24 cellular contexts compared by ENCODE assay signal in the genomic region with DNA sequence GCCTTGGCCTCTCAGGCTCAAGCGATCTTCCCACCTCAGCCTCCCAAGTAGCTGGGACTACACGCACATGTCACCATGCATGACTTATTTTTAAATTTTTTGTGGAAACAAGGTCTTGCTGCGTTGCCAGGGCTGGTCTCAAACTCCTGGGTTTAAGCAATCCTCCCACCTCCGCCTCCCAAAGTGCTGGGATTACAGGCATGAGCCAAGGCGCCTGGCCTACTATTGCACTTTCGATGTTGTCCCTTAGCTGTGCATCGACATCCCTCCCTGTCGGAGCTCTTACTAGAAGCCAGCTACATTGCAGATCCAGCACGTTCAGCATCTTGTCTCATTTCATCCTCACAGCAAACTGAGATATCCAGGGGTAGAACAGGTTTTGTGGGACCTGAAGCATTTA.
"Had no signal": no experiment of that assay in that cellular context is flagged by ENCODE, and none has a peak within 500 bp of the region (broad histone marks: within the 10 kb centered on the region; RNA-seq: fewer than 3 reads in every experiment).

No MANE protein-coding gene starts in this region.

- H3K27ac ChIP-seq: spleen, thoracic aorta, upper lobe of right lung, VCaP had no signal

- H3K4me3 ChIP-seq: lung, spleen, thoracic aorta, upper lobe of right lung had no signal

- ATAC-seq: activated CD4-positive, CD25-positive, alpha-beta regulatory T cell treated with anti-CD3 and anti-CD28 coated beads, Interleukin-2, amount 50 U/mL, for 24 hours; activated naive CD4-positive, alpha-beta T cell treated with anti-CD3 and anti-CD28 coated beads, Interleukin-2, amount 50 U/mL, for 72 hours; activated T-helper 17 cell treated with anti-CD3 and anti-CD28 coated beads, Interleukin-2, amount 50 U/mL, for 72 hours; T-cell; upper lobe of right lung had no signal

- H3K36me3 ChIP-seq: thoracic aorta, upper lobe of right lung had no signal

- H3K27me3 Mint-ChIP-seq: activated CD4-positive, alpha-beta T cell treated with anti-CD3 and anti-CD28 coated beads, Interleukin-2, amount 10 ng/mL, durations not matched to agents 7 days and 5 days; activated T-cell treated with anti-CD3 and anti-CD28 coated beads, Interleukin-2, amount 50 U/mL, for 24 hours; activated T-helper 17 cell treated with anti-CD3 and anti-CD28 coated beads, Interleukin-2, amount 50 U/mL, for 72 hours; brain; T-cell had no signal

- H3K9me3 ChIP-seq: spleen, thoracic aorta, upper lobe of right lung had no signal

- H3K4me1 Mint-ChIP-seq: activated CD4-positive, alpha-beta T cell treated with anti-CD3 and anti-CD28 coated beads, Interleukin-2, amount 10 ng/mL, durations not matched to agents 7 days and 5 days; activated T-helper 17 cell treated with anti-CD3 and anti-CD28 coated beads, Interleukin-2, amount 50 U/mL, for 72 hours; T-cell had no signal

- H3K9me3 Mint-ChIP-seq: activated CD4-positive, alpha-beta T cell treated with anti-CD3 and anti-CD28 coated beads, Interleukin-2, amount 10 ng/mL, durations not matched to agents 7 days and 5 days; activated naive CD4-positive, alpha-beta T cell treated with anti-CD3 and anti-CD28 coated beads, Interleukin-2, amount 50 U/mL, for 72 hours; activated T-cell treated with anti-CD3 and anti-CD28 coated beads, Interleukin-2, amount 50 U/mL, for 24 hours; activated T-helper 17 cell treated with anti-CD3 and anti-CD28 coated beads, Interleukin-2, amount 50 U/mL, for 72 hours; brain; T-cell; T-helper 2 cell treated with Interferon-gamma antibody and Interleukin-4, amounts not matched to agents 5 μg/mL and 100 μg/mL, for 36 hours had no signal

- H3K4me3 Mint-ChIP-seq: activated CD4-positive, alpha-beta T cell treated with anti-CD3 and anti-CD28 coated beads, Interleukin-2, amount 10 ng/mL, durations not matched to agents 7 days and 5 days; activated T-cell treated with anti-CD3 and anti-CD28 coated beads, Interleukin-2, amount 50 U/mL, for 24 hours; activated T-helper 17 cell treated with anti-CD3 and anti-CD28 coated beads, Interleukin-2, amount 50 U/mL, for 72 hours; brain; T-cell; T-helper 2 cell treated with Interferon-gamma antibody and Interleukin-4, amounts not matched to agents 5 μg/mL and 100 μg/mL, for 36 hours had no signal

- H3K36me3 Mint-ChIP-seq: brain had no signal

- DNase-seq: activated CD4-positive, alpha-beta T cell treated with anti-CD3 and anti-CD28 coated beads, Interleukin-2, amount 10 ng/mL, durations not matched to agents 7 days and 5 days; activated CD8-positive, alpha-beta memory T cell treated with anti-CD3 and anti-CD28 coated beads for 24 hours; activated CD8-positive, alpha-beta memory T cell treated with anti-CD3 and anti-CD28 coated beads, Interleukin-2, amount 50 U/mL, for 4 hours; activated T-cell treated with anti-CD3 and anti-CD28 coated beads, Interleukin-2, amount 50 U/mL, for 24 hours; aorta; dermis blood vessel endothelial cell; effector CD8-positive, alpha-beta T cell; erythroblast; foreskin fibroblast; hypothalamus; retina; spleen; stimulated activated CD4-positive, alpha-beta T cell treated with anti-CD3 and anti-CD28 coated beads, Interleukin-4, amount 100 ng/mL, for 1 hour; stimulated activated naive CD4-positive, alpha-beta T cell treated with Interleukin-2 at 50 U/mL for 16 hours; T-cell; upper lobe of right lung had no signal

- H3K27ac Mint-ChIP-seq: activated CD4-positive, alpha-beta T cell treated with anti-CD3 and anti-CD28 coated beads, Interleukin-2, amount 10 ng/mL, durations not matched to agents 7 days and 5 days; activated naive CD4-positive, alpha-beta T cell treated with anti-CD3 and anti-CD28 coated beads, Interleukin-2, amount 50 U/mL, for 72 hours; activated T-cell treated with anti-CD3 and anti-CD28 coated beads, Interleukin-2, amount 50 U/mL, for 24 hours; activated T-helper 17 cell treated with anti-CD3 and anti-CD28 coated beads, Interleukin-2, amount 50 U/mL, for 72 hours; T-cell; T-helper 2 cell treated with Interferon-gamma antibody and Interleukin-4, amounts not matched to agents 5 μg/mL and 100 μg/mL, for 36 hours had no signal

- H3K27me3 ChIP-seq: spleen, upper lobe of right lung had no signal
